ENCODE assay signal across 1 cellular context in genomic region chr7:29091722-29092121, GRCh38.
TF ChIP-seq lines count a peak whose summit lies in the region.

No MANE protein-coding gene starts in this region.

TF ChIP-seq in SK-N-SH treated with all-trans-retinoic acid at 6 μM for 48 hours, 23 proteins besides CTCF, POLR2A, EP300 and RAD21 (continued from another document):
- TF ChIP-seq TOX (CRISPR knock-in tag; IDR thresholded peaks at IDR 0.05; ENCODE audit: borderline replicate concordance) (no peak), BACH2 (CRISPR knock-in tag; IDR thresholded peaks at IDR 0.05; ENCODE audit: borderline replicate concordance) (no peak), ESRRG (CRISPR knock-in tag; IDR thresholded peaks at IDR 0.05) (no peak), ZNF70 (CRISPR knock-in tag; IDR thresholded peaks at IDR 0.05) (no peak), ZFP30 (CRISPR knock-in tag; IDR thresholded peaks at IDR 0.05) (no peak), OSR1 (CRISPR knock-in tag; IDR thresholded peaks at IDR 0.05) (no peak), TCF4 (CRISPR knock-in tag; IDR thresholded peaks at IDR 0.05; ENCODE audit: borderline replicate concordance) (no peak), ISL1 (CRISPR knock-in tag; IDR thresholded peaks at IDR 0.05) (no peak), ZNF565 (CRISPR knock-in tag; conservative IDR thresholded peaks at IDR 0.05; ENCODE audit: low read depth) (no peak), GLIS3 (CRISPR knock-in tag; IDR thresholded peaks at IDR 0.05) (no peak), ARNTL (CRISPR knock-in tag; IDR thresholded peaks at IDR 0.05; ENCODE audit: borderline replicate concordance, low read depth) (no peak)
- TF ChIP-seq, protein P1, sequence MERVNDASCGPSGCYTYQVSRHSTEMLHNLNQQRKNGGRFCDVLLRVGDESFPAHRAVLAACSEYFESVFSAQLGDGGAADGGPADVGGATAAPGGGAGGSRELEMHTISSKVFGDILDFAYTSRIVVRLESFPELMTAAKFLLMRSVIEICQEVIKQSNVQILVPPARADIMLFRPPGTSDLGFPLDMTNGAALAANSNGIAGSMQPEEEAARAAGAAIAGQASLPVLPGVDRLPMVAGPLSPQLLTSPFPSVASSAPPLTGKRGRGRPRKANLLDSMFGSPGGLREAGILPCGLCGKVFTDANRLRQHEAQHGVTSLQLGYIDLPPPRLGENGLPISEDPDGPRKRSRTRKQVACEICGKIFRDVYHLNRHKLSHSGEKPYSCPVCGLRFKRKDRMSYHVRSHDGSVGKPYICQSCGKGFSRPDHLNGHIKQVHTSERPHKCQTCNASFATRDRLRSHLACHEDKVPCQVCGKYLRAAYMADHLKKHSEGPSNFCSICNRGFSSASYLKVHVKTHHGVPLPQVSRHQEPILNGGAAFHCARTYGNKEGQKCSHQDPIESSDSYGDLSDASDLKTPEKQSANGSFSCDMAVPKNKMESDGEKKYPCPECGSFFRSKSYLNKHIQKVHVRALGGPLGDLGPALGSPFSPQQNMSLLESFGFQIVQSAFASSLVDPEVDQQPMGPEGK (CRISPR knock-in tag; IDR thresholded peaks at IDR 0.05; ENCODE audit: borderline replicate concordance): no peak
- TF ChIP-seq, protein P2, sequence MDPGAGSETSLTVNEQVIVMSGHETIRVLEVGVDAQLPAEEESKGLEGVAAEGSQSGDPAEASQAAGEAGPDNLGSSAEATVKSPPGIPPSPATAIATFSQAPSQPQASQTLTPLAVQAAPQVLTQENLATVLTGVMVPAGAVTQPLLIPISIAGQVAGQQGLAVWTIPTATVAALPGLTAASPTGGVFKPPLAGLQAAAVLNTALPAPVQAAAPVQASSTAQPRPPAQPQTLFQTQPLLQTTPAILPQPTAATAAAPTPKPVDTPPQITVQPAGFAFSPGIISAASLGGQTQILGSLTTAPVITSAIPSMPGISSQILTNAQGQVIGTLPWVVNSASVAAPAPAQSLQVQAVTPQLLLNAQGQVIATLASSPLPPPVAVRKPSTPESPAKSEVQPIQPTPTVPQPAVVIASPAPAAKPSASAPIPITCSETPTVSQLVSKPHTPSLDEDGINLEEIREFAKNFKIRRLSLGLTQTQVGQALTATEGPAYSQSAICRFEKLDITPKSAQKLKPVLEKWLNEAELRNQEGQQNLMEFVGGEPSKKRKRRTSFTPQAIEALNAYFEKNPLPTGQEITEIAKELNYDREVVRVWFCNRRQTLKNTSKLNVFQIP (CRISPR knock-in tag; IDR thresholded peaks at IDR 0.05; ENCODE audit: borderline replicate concordance, low read depth): no peak
